In the genomic region with DNA sequence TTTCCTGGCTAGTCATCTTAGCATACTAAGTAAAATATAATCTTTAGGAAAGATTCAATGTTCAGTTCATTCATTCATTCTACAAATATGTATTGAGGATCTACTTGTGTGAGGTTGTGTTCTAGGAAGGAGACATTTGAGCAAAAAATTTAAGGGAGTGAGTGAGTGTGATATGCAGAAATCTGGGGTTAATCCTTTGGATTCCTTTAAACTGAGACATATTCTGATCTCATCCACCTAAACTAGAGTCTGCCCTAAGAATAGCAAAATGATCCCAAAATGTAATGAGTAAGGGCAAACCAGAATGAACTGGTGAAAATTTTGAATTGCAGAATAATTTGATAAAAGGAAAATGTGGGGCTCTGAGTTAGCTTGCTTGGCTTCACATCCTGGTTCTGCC, we compare ENCODE assay signal across 21 cellular contexts. TPM values are rescaled to one million over a fixed set of nuclear protein-coding genes. Genes with fewer than 3 reads are reported as not detected.
A peak's percentile ranks its signal among the peaks of the same experiment; 100 is the strongest.
DNase-seq lines count a peak whose midpoint lies in the region; ATAC-seq and TF ChIP-seq lines count a peak whose summit lies in the region.
"Had no signal": no experiment of that assay in that cellular context is flagged by ENCODE, and none has a peak within 500 bp of the region (broad histone marks: within the 10 kb centered on the region; RNA-seq: fewer than 3 reads in every experiment).

No MANE protein-coding gene starts in this region.

- ATAC-seq in HG03095 (IDR thresholded peaks at IDR 0.05; ENCODE audit: unreplicated experiment) = no peak

- DNase-seq in AG09319 (ENCODE audit: extremely low read depth, low read depth) (peak; percentile 11), M059J (ENCODE audit: low read depth) (peak; percentile 62), dedifferentiated amniotic fluid mesenchymal stem cell (ENCODE audit: extremely low spot score) (peak; percentile 72), myocyte (ENCODE audit: low read depth) (peak; percentile 36), posterior cingulate gyrus (no peak), DMS79 (lab: John Stamatoyannopoulos, UW) (no peak), Ammon's horn (ENCODE audit: low spot score) (no peak)
- DNase-seq: activated CD4-positive, alpha-beta T cell treated with anti-CD3 and anti-CD28 coated beads, Interleukin-2, amount 50 U/mL, for 1 hour; activated naive CD8-positive, alpha-beta T cell treated with anti-CD3 and anti-CD28 coated beads, Interleukin-2, amount 10 ng/mL, durations not matched to agents 7 days and 5 days; activated T-cell treated with anti-CD3 and anti-CD28 coated beads, Interleukin-2, amount 50 U/mL, for 24 hours; C1 segment of cervical spinal cord; colonic mucosa; DMS53; KG1; NCI-H1105 treated with DMSO at 0.1 percent for 48 hours; NCI-H2227 treated with DMSO at 0.1 percent for 48 hours; stimulated activated CD4-positive, alpha-beta T cell treated with anti-CD3 and anti-CD28 coated beads, Interleukin-1b, Interleukin-23, amount 100 ng/mL, for 48 hours had no signal

- intact Hi-C loops in posterior cingulate gyrus (cut with DNase I) = no loop called here

- no peak for TF ChIP-seq CTCF in AG09319 (IDR thresholded peaks at IDR 0.05; ENCODE audit: low read depth, low read length)

RNA-seq across cellular contexts. Expression of gene UBE2U, which starts 8.6 kb away (rescaled TPM):
- not detected in 2 replicates for total RNA-seq in M059J (2014; rRNA removed; shearing (Covaris generic))
- total RNA-seq in myocyte = not detected in 2 replicates
- polyA plus RNA-seq in myocyte (2012) = not detected
- total RNA-seq: activated naive CD8-positive, alpha-beta T cell treated with anti-CD3 and anti-CD28 coated beads, Interleukin-2, amount 10 ng/mL, durations not matched to agents 7 days and 5 days; colonic mucosa; esophagus muscularis mucosa; thoracic aorta had no signal
- polyA plus RNA-seq: neural cell had no signal

Comparison
In these comparisons a context has a peak if more than half of its experiments do, and no peak if none do; other contexts are left out.
1. DNase-seq: peak in AG09319 (single experiment), M059J (single experiment), dedifferentiated amniotic fluid mesenchymal stem cell (single experiment) and myocyte (single experiment); none in posterior cingulate gyrus (0 of 10), DMS79 (single experiment) and Ammon's horn (single experiment).